ENCODE assay signal across 22 cellular contexts in the genomic region with DNA sequence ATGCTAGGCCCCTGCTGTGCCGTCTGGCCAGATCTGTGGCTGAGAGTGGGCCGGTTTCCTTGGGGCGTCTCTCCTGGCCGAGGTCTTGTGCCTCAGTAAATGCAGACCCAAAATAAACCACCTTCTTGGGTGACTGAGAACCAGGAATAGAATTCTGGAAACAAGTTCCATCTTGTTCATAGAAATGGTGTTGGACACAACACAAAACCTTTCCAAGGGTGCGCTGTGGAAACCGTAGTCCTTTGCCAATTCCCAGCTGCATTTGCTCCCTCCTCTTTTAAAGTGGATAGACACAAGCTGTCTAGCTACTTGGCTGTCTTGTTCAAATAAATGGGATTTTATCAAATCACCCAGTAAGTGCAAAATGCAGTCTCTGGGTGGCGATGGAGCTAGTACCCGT.
"Had no signal": no experiment of that assay in that cellular context is flagged by ENCODE, and none has a peak within 500 bp of the region (broad histone marks: within the 10 kb centered on the region; RNA-seq: fewer than 3 reads in every experiment).

No MANE protein-coding gene starts in this region.

- DNase-seq: activated CD4-positive, alpha-beta T cell treated with anti-CD3 and anti-CD28 coated beads for 4 hours; activated CD4-positive, alpha-beta T cell treated with anti-CD3 and anti-CD28 coated beads, Interleukin-2, amount 50 U/mL, for 48 hours; activated CD8-positive, alpha-beta memory T cell treated with anti-CD3 and anti-CD28 coated beads for 24 hours; activated effector memory CD4-positive, alpha-beta T cell treated with Interleukin-2 at 50 U/mL for 16 hours; activated naive CD4-positive, alpha-beta T cell treated with Interleukin-2 at 50 U/mL for 16 hours; body of pancreas; cerebellar nuclear complex; effector memory CD4-positive, alpha-beta T cell; erythroblast; hippocampal formation; stimulated activated CD4-positive, alpha-beta T cell treated with anti-CD3 and anti-CD28 coated beads, Interleukin-12 subunit alpha, Interleukin-12 subunit beta, amount 100 ng/mL, for 4 hours; stimulated activated CD4-positive, alpha-beta T cell treated with anti-CD3 and anti-CD28 coated beads, Interleukin-4, amount 100 ng/mL, for 1 hour; stimulated activated naive CD8-positive, alpha-beta T cell treated with anti-CD3 and anti-CD28 coated beads, Interleukin-15, Interleukin-2, amounts not matched to agents 100 U/mL and 50 U/mL, for 24 hours; T-helper 9 cell; tibial artery; upper lobe of right lung had no signal

- ATAC-seq: body of pancreas; gastroesophageal sphincter; natural killer cell treated with Interleukin-12 subunit alpha and Interleukin-12 subunit beta and Interleukin-15 and Interleukin-18, amount 100 ng/mL, for 72 hours; right lobe of liver; stimulated activated naive CD8-positive, alpha-beta T cell treated with anti-CD3 and anti-CD28 coated beads, Interleukin-15, Interleukin-2, amounts not matched to agents 100 U/mL and 50 U/mL, for 24 hours; upper lobe of right lung had no signal

- H3K4me3 ChIP-seq: body of pancreas, cardiac muscle cell, coronary artery, dorsolateral prefrontal cortex, gastroesophageal sphincter, right lobe of liver, tibial artery, upper lobe of right lung had no signal
